8 cellular contexts compared by ENCODE assay signal in genomic region chr11:66593303-66593635, GRCh38. TPM values are rescaled to one million over a fixed set of nuclear protein-coding genes. Genes with fewer than 3 reads are reported as not detected.
A peak's percentile ranks its signal among the peaks of the same experiment; 100 is the strongest.
DNase-seq lines count a peak whose midpoint lies in the region; ATAC-seq and TF ChIP-seq lines count a peak whose summit lies in the region.

No MANE protein-coding gene starts in this region.

- 11% methylated on average over 12 of the region's 12 CpGs; no CpG with 5 or more reads in 1 of the 2 donors for WGBS in transverse colon (ENCODE audit: low coverage in 1 of 2), 2 donors

- intact Hi-C loops in ascending aorta (cut with DNase I) = loop anchor here (1.0 kb wide), 3 partner anchors 23 to 84 kb away; partner anchors contain the start of genes RBM14, RBM4 and RBM4B
- intact Hi-C loops in left lung (cut with DNase I) = no loop called here
- intact Hi-C loops in transverse colon (cut with DNase I; ENCODE audit: low total_unique reads) = no loop called here

- peak; percentile 29 for ATAC-seq in HG03039 (IDR thresholded peaks at IDR 0.05; ENCODE audit: unreplicated experiment)
- peak; percentile 24 for ATAC-seq in left lung

- no peak for TF ChIP-seq EP300 in transverse colon (IDR thresholded peaks at IDR 0.05; ENCODE audit: low read depth)

- TF ChIP-seq POLR2A in transverse colon (IDR thresholded peaks at IDR 0.05) = peak; percentile 2

- no peaks in the 10 kb centered on the region for H3K27me3 ChIP-seq in GM06990 (replicated peaks; ENCODE audit: control insufficient read depth, insufficient read depth, low read length)
- H3K27me3 ChIP-seq in ascending aorta = no peaks in the 10 kb centered on the region
- no peaks in the 10 kb centered on the region for H3K27me3 ChIP-seq in left lung
- no peaks in the 10 kb centered on the region for H3K27me3 ChIP-seq in transverse colon

- DNase-seq in GM06990 (ENCODE audit: extremely low read depth, insufficient read length) (no peak), ascending aorta (ENCODE audit: low spot score in 2 of 2) (no peak), left lung (no peak), transverse colon (peak; percentile 12), 8988T (no peak), DMS79 (lab: John Stamatoyannopoulos, UW) (no peak), globus pallidus (ENCODE audit: low spot score) (no peak)

- TF ChIP-seq CTCF in GM06990 (IDR thresholded peaks at IDR 0.05; ENCODE audit: insufficient read depth, low read length, poor library complexity, severe bottlenecking) = no peak
- no peak for TF ChIP-seq CTCF in ascending aorta (IDR thresholded peaks at IDR 0.05)
- no peak for TF ChIP-seq CTCF in left lung (IDR thresholded peaks at IDR 0.05)
- no peak for TF ChIP-seq CTCF in transverse colon (IDR thresholded peaks at IDR 0.05)

- in situ Hi-C loops in transverse colon (cut with MboI; ENCODE audit: low pct_ligation_motif_present in 1 of 4, low pct_unique_long_range_greater_than_20kb in 1 of 4, low sequenced_read_pairs in 3 of 4) = no loop called here

- H3K36me3 ChIP-seq in GM06990 (ENCODE audit: control insufficient read depth, insufficient read depth, low read length) = no peaks in the 10 kb centered on the region
- no peaks in the 10 kb centered on the region for H3K36me3 ChIP-seq in ascending aorta
- no peaks in the 10 kb centered on the region for H3K36me3 ChIP-seq in left lung
- H3K36me3 ChIP-seq in transverse colon = no peaks in the 10 kb centered on the region

- H3K9me3 ChIP-seq in ascending aorta = no peaks in the 10 kb centered on the region
- H3K9me3 ChIP-seq in left lung = no peaks in the 10 kb centered on the region
- H3K9me3 ChIP-seq in transverse colon = no peaks in the 10 kb centered on the region

- peaks cover 5 to 22% of the 10 kb centered on the region in 2 donors for H3K4me1 ChIP-seq in ascending aorta
- H3K4me1 ChIP-seq in left lung = peaks cover 17 to 35% of the 10 kb centered on the region in 2 donors
- H3K4me1 ChIP-seq in transverse colon = peaks cover 27 to 38% (median 29%) of the 10 kb centered on the region in 4 donors

- peak overlapping the region; percentile 69 for H3K4me3 ChIP-seq in GM06990 (replicated peaks; ENCODE audit: low read depth, low read length)
- H3K4me3 ChIP-seq in ascending aorta = peak overlapping the region; percentile 70 to 82
- peak overlapping the region; percentile 60 to 68 for H3K4me3 ChIP-seq in left lung
- H3K4me3 ChIP-seq in transverse colon = peak overlapping the region; percentile 48 to 75 (median 62)

- H3K27ac ChIP-seq in ascending aorta = peak overlapping the region; percentile 66 to 69
- H3K27ac ChIP-seq in left lung = peak overlapping the region; percentile 69 to 89
- peak overlapping the region; percentile 82 to 89 (median 88) for H3K27ac ChIP-seq in transverse colon

RNA-seq across cellular contexts. Expression of gene CCS, which starts 0.3 kb away (rescaled TPM):
- total RNA-seq in ascending aorta = 50.4 TPM
- total RNA-seq in left lung = 10 to 100 TPM; 29.0 to 46.5 TPM
- 10 to 100 TPM; 37.4 to 82.0 (median 49.5) TPM for total RNA-seq in transverse colon

RNA-seq across cellular contexts. Expression of gene CCDC87, which starts 0.4 kb away (rescaled TPM):
- 0.21 TPM for total RNA-seq in ascending aorta
- total RNA-seq in left lung = under 1 TPM; 0.39 to 0.44 TPM
- under 1 TPM in 2 of 4 donors, not detected in 2; 0.32 to 0.96 TPM for total RNA-seq in transverse colon

RNA-seq across cellular contexts. Expression of gene RBM14, which starts 23.2 kb away (rescaled TPM):
- total RNA-seq in ascending aorta (39.2 TPM), left lung (10 to 100 TPM; 64.2 to 89.1 TPM), transverse colon (10 to 100 TPM; 13.8 to 70.1 (median 47.0) TPM)

RNA-seq across cellular contexts. Expression of gene CTSF, which starts 24.9 kb away (rescaled TPM):
- total RNA-seq in ascending aorta (98.8 TPM), left lung (10 to 100 TPM; 10.8 to 23.3 TPM), transverse colon (10 to 100 TPM; 23.5 to 80.6 (median 39.0) TPM)

RNA-seq across cellular contexts. Expression of gene RBM4, which starts 45.2 kb away (rescaled TPM):
- total RNA-seq in ascending aorta (79.5 TPM), left lung (100 to 1,000 TPM; 100 to 103 TPM), transverse colon (100 to 1,000 TPM in 1 of 4 donors, 10 to 100 TPM in 3; 66.5 to 193 (median 68.8) TPM)
